Comparison of ENCODE assay signal across 7 cellular contexts in genomic region chr16:84144859-84145639, GRCh38. TPM values are rescaled to one million over a fixed set of nuclear protein-coding genes. Genes with fewer than 3 reads are reported as not detected.
DNase-seq lines count a peak whose midpoint lies in the region; ATAC-seq and TF ChIP-seq lines count a peak whose summit lies in the region.

Gene DNAAF1 (plus strand): TSS chr16:84145308. CDS start chr16:84145441, 133 bp downstream.
Gene HSDL1 (minus strand): TSS chr16:84145177. CDS start chr16:84131321, 13,856 bp downstream.

- DNase-seq in NCI-H1417 (lab: John Stamatoyannopoulos, UW): peak; percentile 88 to 92 (median 90)
- DNase-seq in T1000 (lab: John Stamatoyannopoulos, UW): peak; percentile 75
- peak; percentile 79 for DNase-seq in astrocyte of the spinal cord (ENCODE audit: low read depth, low spot score)
- peak; percentile 54 for DNase-seq in iPS DF 6.9 (ENCODE audit: low read depth, low spot score)
- peak; percentile 95 for DNase-seq in sciatic nerve (ENCODE audit: low spot score)

- no peaks in the 10 kb centered on the region for H3K36me3 ChIP-seq in iPS DF 6.9 (ENCODE audit: control insufficient read depth, insufficient read depth, low read length)

- in situ Hi-C loops in astrocyte of the spinal cord (cut with HindIII; ENCODE audit: low sequenced_read_pairs): no loop called here

- no CpG with 5 or more reads among the region's 89 CpGs for whole genome bisulfite sequencing in iPS DF 6.9 (ENCODE audit: insufficient coverage, insufficient read length)

- TF ChIP-seq POLR2A in GM15510 (IDR thresholded peaks at IDR 0.05; ENCODE audit: borderline replicate concordance, extremely low read depth, insufficient read length): peak; percentile 70

- no peaks in the 10 kb centered on the region for H3K27me3 ChIP-seq in iPS DF 6.9 (ENCODE audit: control insufficient read depth, insufficient read depth, low read length)

- intact Hi-C loops in sciatic nerve (cut with DNase I): no loop called here

- peak; percentile 81 for ATAC-seq in HG02763 (IDR thresholded peaks at IDR 0.05; ENCODE audit: unreplicated experiment)
- ATAC-seq in sciatic nerve: peak; percentile 97

- H3K27ac ChIP-seq in iPS DF 6.9 (ENCODE audit: low read length): no peak within 1 kb of the TSS

- H3K4me3 ChIP-seq in astrocyte of the spinal cord (ENCODE audit: low read depth, low read length): peak within 1 kb of the TSS; percentile 83
- peak within 1 kb of the TSS; percentile 63 for H3K4me3 ChIP-seq in iPS DF 6.9 (ENCODE audit: low read length)

- no peak for TF ChIP-seq CTCF in astrocyte of the spinal cord (IDR thresholded peaks at IDR 0.05; ENCODE audit: low read depth, low read length)

- H3K9me3 ChIP-seq in iPS DF 6.9 (ENCODE audit: control insufficient read depth, insufficient read depth, low read length): no peaks in the 10 kb centered on the region

- peaks cover 2% of the 10 kb centered on the region; the same call in 1 of the 2 replicates for H3K4me1 ChIP-seq in iPS DF 6.9 (ENCODE audit: control insufficient read depth, insufficient read depth, low read length)

RNA-seq across cellular contexts. Expression of gene DNAAF1, which starts in this region (rescaled TPM):
- 1.4 TPM for total RNA-seq in sciatic nerve

RNA-seq across cellular contexts. Expression of gene HSDL1, which starts in this region (rescaled TPM):
- 31.3 TPM for total RNA-seq in sciatic nerve
